Comparison of ENCODE assay signal across 1 cellular context in genomic region chr2:3517948-3518495, GRCh38.
A peak's percentile ranks its signal among the peaks of the same experiment; 100 is the strongest.
TF ChIP-seq lines count a peak whose summit lies in the region.

No MANE protein-coding gene starts in this region.

TF ChIP-seq in GM12878, 131 proteins besides CTCF, POLR2A, EP300 and RAD21:
- no peak for TF ChIP-seq HDGF (IDR thresholded peaks at IDR 0.05)
- TF ChIP-seq DPF2 (IDR thresholded peaks at IDR 0.05): 0 out of 2 replicates have a peak, but pooled peaks have one; percentile 11
